Comparison of ENCODE assay signal across 1 cellular context in the genomic region with DNA sequence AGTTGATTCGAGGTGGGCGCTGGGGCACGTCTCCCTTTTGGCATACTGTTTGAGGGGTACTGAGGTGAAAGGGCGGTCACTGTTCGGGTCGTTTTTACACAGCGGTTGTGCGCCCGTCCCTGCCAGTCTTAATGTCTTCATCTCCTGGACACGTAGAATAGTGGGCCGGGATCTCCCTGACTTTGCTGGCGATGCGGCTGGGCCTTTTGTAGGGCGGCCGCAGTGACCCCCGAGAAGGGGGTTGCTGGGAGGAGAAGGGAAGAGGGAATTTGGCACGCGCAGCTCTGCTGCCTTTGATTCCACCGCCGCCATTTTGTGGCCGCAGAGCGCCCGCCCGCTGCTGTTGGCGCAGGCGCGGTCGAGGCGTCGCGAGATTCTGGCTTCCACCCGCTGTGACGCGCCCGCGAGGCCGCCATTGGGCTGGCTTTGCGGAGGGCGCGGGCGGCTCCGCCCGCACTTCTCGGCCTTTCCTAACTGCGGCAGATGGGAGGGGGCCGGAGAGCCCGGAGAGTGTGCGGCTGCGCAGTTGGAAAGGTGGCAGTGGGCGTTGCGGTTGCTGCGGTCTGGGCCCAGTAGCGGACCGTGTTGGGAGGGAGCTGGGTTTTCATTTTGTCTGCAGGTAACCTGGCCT.
A peak's percentile ranks its signal among the peaks of the same experiment; 100 is the strongest.
TF ChIP-seq lines count a peak whose summit lies in the region.

No MANE protein-coding gene starts in this region.

TF ChIP-seq in HepG2, 621 proteins besides CTCF, POLR2A, EP300 and RAD21 (continued from another document and continues in another):
- TF ChIP-seq ZNF781 (CRISPR knock-in tag; IDR thresholded peaks at IDR 0.05; ENCODE audit: borderline replicate concordance, not compliant biosample characterization) (no peak), ZSCAN9 (CRISPR knock-in tag; IDR thresholded peaks at IDR 0.05; ENCODE audit: borderline replicate concordance) (no peak; the same call in 1 of the 2 replicates), ZEB1 (IDR thresholded peaks at IDR 0.05; ENCODE audit: insufficient replicate concordance, low read depth) (no peak), SRSF9 (IDR thresholded peaks at IDR 0.05; ENCODE audit: borderline replicate concordance, insufficient read depth, low read depth, low read length, poor library complexity, severe bottlenecking) (no peak), POGZ (CRISPR knock-in tag; IDR thresholded peaks at IDR 0.05) (no peak), SNAI1 (CRISPR knock-in tag; IDR thresholded peaks at IDR 0.05; ENCODE audit: borderline replicate concordance) (no peak), HDAC6 (IDR thresholded peaks at IDR 0.05; ENCODE audit: low read depth, low read length) (0 out of 2 replicates have a peak, but pooled peaks have one; percentile 21), GATAD2A (CRISPR knock-in tag; IDR thresholded peaks at IDR 0.05) (peak; percentile 26; the same call in 1 of the 2 replicates), SRSF1 (optimal IDR thresholded peaks at IDR 0.05; ENCODE audit: low read depth, low read length) (peak; percentile 77), ZNF350 (CRISPR knock-in tag; IDR thresholded peaks at IDR 0.05; ENCODE audit: borderline replicate concordance, low read depth) (peak; percentile 45; the same call in 1 of the 2 replicates), ZNF225 (CRISPR knock-in tag; IDR thresholded peaks at IDR 0.05) (no peak; the same call in 1 of the 2 replicates), ZFP41 (CRISPR knock-in tag; IDR thresholded peaks at IDR 0.05; ENCODE audit: borderline replicate concordance) (0 out of 2 replicates have a peak, but pooled peaks have one; percentile 11), ZNF30 (CRISPR knock-in tag; IDR thresholded peaks at IDR 0.05) (no peak), ZSCAN20 (CRISPR knock-in tag; IDR thresholded peaks at IDR 0.05; ENCODE audit: borderline replicate concordance) (no peak), ZZZ3 (CRISPR knock-in tag; IDR thresholded peaks at IDR 0.05; ENCODE audit: borderline replicate concordance) (no peak), HMG20A (CRISPR knock-in tag; IDR thresholded peaks at IDR 0.05; ENCODE audit: borderline replicate concordance) (no peak), SALL1 (CRISPR knock-in tag; IDR thresholded peaks at IDR 0.05) (peak; percentile 42; the same call in 1 of the 2 replicates), REL (CRISPR knock-in tag; conservative IDR thresholded peaks at IDR 0.05) (no peak), KLF16 (CRISPR knock-in tag; IDR thresholded peaks at IDR 0.05) (no peak; a peak in 1 of 4 replicates), SP4 (CRISPR knock-in tag; IDR thresholded peaks at IDR 0.05) (no peak), ZNF772 (CRISPR knock-in tag; IDR thresholded peaks at IDR 0.05) (no peak; the same call in 1 of the 2 replicates), ZNF460 (CRISPR knock-in tag; IDR thresholded peaks at IDR 0.05; ENCODE audit: borderline replicate concordance) (no peak), ZNF343 (CRISPR knock-in tag; IDR thresholded peaks at IDR 0.05) (no peak), ZNF326 (CRISPR knock-in tag; IDR thresholded peaks at IDR 0.05; ENCODE audit: borderline replicate concordance) (no peak), PRPF4 (IDR thresholded peaks at IDR 0.05; ENCODE audit: low read depth, low read length, poor library complexity, severe bottlenecking) (no peak), MAZ (IDR thresholded peaks at IDR 0.05; ENCODE audit: borderline replicate concordance, low read depth, low read length) (peak; percentile 71; the same call in 1 of the 2 replicates), MAZ (CRISPR knock-in tag; IDR thresholded peaks at IDR 0.05; ENCODE audit: low read depth) (peak; percentile 41; the same call in 1 of the 2 replicates), ZNF501 (CRISPR knock-in tag; IDR thresholded peaks at IDR 0.05) (peak; percentile 65; the same call in 1 of the 2 replicates), ZNF124 (CRISPR knock-in tag; IDR thresholded peaks at IDR 0.05) (0 out of 2 replicates have a peak, but pooled peaks have one; percentile 1), XRCC5 (optimal IDR thresholded peaks at IDR 0.05; ENCODE audit: low read length) (no peak), ZNF709 (CRISPR knock-in tag; IDR thresholded peaks at IDR 0.05) (0 out of 2 replicates have a peak, but pooled peaks have one; percentile 53), ARHGAP35 (CRISPR knock-in tag; IDR thresholded peaks at IDR 0.05; ENCODE audit: borderline replicate concordance) (0 out of 2 replicates have a peak, but pooled peaks have one; percentile 16), CBX5 (CRISPR knock-in tag; IDR thresholded peaks at IDR 0.05; ENCODE audit: borderline replicate concordance) (peak; percentile 65; the same call in 1 of the 2 replicates), ARID2 (CRISPR knock-in tag; IDR thresholded peaks at IDR 0.05; ENCODE audit: borderline replicate concordance) (no peak), ZNF160 (CRISPR knock-in tag; IDR thresholded peaks at IDR 0.05) (no peak)
- TF ChIP-seq, protein P1, sequence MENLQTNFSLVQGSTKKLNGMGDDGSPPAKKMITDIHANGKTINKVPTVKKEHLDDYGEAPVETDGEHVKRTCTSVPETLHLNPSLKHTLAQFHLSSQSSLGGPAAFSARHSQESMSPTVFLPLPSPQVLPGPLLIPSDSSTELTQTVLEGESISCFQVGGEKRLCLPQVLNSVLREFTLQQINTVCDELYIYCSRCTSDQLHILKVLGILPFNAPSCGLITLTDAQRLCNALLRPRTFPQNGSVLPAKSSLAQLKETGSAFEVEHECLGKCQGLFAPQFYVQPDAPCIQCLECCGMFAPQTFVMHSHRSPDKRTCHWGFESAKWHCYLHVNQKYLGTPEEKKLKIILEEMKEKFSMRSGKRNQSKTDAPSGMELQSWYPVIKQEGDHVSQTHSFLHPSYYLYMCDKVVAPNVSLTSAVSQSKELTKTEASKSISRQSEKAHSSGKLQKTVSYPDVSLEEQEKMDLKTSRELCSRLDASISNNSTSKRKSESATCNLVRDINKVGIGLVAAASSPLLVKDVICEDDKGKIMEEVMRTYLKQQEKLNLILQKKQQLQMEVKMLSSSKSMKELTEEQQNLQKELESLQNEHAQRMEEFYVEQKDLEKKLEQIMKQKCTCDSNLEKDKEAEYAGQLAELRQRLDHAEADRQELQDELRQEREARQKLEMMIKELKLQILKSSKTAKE (CRISPR knock-in tag; IDR thresholded peaks at IDR 0.05; ENCODE audit: borderline replicate concordance): no peak
- TF ChIP-seq, protein P2, sequence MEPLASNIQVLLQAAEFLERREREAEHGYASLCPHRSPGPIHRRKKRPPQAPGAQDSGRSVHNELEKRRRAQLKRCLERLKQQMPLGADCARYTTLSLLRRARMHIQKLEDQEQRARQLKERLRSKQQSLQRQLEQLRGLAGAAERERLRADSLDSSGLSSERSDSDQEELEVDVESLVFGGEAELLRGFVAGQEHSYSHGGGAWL (CRISPR knock-in tag; IDR thresholded peaks at IDR 0.05): no peak; the same call in 1 of the 2 replicates
- TF ChIP-seq, protein P3, sequence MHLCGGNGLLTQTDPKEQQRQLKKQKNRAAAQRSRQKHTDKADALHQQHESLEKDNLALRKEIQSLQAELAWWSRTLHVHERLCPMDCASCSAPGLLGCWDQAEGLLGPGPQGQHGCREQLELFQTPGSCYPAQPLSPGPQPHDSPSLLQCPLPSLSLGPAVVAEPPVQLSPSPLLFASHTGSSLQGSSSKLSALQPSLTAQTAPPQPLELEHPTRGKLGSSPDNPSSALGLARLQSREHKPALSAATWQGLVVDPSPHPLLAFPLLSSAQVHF (CRISPR knock-in tag; IDR thresholded peaks at IDR 0.05): no peak
- TF ChIP-seq, protein P4, sequence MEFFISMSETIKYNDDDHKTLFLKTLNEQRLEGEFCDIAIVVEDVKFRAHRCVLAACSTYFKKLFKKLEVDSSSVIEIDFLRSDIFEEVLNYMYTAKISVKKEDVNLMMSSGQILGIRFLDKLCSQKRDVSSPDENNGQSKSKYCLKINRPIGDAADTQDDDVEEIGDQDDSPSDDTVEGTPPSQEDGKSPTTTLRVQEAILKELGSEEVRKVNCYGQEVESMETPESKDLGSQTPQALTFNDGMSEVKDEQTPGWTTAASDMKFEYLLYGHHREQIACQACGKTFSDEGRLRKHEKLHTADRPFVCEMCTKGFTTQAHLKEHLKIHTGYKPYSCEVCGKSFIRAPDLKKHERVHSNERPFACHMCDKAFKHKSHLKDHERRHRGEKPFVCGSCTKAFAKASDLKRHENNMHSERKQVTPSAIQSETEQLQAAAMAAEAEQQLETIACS (CRISPR knock-in tag; IDR thresholded peaks at IDR 0.05): no peak
- TF ChIP-seq, protein P5, sequence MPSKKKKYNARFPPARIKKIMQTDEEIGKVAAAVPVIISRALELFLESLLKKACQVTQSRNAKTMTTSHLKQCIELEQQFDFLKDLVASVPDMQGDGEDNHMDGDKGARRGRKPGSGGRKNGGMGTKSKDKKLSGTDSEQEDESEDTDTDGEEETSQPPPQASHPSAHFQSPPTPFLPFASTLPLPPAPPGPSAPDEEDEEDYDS (CRISPR knock-in tag; IDR thresholded peaks at IDR 0.05): no peak
- TF ChIP-seq, protein P6, sequence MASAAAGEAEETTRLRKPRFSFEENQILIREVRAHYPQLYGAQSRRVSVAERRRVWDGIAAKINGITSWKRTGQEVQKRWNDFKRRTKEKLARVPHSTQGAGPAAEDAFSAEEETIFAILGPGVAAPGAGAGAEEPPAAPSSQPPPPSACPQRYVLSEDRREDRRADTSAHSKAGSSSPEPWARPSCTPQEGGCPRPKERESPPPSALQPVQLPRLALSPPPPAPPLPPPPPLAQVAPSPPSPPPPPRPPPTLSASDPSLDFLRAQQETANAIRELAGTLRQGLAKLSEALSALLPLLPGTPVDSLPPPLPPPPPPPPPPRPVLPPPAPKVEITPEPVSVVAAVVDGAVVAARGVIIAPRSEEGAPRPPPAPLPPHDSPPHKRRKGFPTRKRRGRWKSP (CRISPR knock-in tag; IDR thresholded peaks at IDR 0.05): peak; percentile 63; the same call in 1 of the 2 replicates
- TF ChIP-seq, protein P7, sequence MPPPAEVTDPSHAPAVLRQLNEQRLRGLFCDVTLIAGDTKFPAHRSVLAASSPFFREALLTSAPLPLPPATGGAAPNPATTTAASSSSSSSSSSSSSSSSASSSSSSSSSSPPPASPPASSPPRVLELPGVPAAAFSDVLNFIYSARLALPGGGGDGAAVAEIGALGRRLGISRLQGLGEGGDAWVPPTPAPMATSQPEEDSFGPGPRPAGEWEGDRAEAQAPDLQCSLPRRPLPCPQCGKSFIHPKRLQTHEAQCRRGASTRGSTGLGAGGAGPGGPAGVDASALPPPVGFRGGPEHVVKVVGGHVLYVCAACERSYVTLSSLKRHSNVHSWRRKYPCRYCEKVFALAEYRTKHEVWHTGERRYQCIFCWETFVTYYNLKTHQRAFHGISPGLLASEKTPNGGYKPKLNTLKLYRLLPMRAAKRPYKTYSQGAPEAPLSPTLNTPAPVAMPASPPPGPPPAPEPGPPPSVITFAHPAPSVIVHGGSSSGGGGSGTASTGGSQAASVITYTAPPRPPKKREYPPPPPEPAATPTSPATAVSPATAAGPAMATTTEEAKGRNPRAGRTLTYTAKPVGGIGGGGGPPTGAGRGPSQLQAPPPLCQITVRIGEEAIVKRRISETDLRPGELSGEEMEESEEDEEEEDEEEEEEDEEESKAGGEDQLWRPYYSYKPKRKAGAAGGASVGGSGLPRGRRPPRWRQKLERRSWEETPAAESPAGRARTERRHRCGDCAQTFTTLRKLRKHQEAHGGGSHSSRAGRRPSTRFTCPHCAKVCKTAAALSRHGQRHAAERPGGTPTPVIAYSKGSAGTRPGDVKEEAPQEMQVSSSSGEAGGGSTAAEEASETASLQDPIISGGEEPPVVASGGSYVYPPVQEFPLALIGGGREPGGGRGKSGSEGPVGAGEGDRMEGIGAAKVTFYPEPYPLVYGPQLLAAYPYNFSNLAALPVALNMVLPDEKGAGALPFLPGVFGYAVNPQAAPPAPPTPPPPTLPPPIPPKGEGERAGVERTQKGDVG (CRISPR knock-in tag; IDR thresholded peaks at IDR 0.05; ENCODE audit: borderline replicate concordance): no peak
- TF ChIP-seq, protein P8, sequence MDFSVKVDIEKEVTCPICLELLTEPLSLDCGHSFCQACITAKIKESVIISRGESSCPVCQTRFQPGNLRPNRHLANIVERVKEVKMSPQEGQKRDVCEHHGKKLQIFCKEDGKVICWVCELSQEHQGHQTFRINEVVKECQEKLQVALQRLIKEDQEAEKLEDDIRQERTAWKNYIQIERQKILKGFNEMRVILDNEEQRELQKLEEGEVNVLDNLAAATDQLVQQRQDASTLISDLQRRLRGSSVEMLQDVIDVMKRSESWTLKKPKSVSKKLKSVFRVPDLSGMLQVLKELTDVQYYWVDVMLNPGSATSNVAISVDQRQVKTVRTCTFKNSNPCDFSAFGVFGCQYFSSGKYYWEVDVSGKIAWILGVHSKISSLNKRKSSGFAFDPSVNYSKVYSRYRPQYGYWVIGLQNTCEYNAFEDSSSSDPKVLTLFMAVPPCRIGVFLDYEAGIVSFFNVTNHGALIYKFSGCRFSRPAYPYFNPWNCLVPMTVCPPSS (IDR thresholded peaks at IDR 0.05): no peak
- TF ChIP-seq, protein P9, sequence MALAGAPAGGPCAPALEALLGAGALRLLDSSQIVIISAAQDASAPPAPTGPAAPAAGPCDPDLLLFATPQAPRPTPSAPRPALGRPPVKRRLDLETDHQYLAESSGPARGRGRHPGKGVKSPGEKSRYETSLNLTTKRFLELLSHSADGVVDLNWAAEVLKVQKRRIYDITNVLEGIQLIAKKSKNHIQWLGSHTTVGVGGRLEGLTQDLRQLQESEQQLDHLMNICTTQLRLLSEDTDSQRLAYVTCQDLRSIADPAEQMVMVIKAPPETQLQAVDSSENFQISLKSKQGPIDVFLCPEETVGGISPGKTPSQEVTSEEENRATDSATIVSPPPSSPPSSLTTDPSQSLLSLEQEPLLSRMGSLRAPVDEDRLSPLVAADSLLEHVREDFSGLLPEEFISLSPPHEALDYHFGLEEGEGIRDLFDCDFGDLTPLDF (CRISPR knock-in tag; IDR thresholded peaks at IDR 0.05): 0 out of 2 replicates have a peak, but pooled peaks have one; percentile 33
- TF ChIP-seq, protein P10, sequence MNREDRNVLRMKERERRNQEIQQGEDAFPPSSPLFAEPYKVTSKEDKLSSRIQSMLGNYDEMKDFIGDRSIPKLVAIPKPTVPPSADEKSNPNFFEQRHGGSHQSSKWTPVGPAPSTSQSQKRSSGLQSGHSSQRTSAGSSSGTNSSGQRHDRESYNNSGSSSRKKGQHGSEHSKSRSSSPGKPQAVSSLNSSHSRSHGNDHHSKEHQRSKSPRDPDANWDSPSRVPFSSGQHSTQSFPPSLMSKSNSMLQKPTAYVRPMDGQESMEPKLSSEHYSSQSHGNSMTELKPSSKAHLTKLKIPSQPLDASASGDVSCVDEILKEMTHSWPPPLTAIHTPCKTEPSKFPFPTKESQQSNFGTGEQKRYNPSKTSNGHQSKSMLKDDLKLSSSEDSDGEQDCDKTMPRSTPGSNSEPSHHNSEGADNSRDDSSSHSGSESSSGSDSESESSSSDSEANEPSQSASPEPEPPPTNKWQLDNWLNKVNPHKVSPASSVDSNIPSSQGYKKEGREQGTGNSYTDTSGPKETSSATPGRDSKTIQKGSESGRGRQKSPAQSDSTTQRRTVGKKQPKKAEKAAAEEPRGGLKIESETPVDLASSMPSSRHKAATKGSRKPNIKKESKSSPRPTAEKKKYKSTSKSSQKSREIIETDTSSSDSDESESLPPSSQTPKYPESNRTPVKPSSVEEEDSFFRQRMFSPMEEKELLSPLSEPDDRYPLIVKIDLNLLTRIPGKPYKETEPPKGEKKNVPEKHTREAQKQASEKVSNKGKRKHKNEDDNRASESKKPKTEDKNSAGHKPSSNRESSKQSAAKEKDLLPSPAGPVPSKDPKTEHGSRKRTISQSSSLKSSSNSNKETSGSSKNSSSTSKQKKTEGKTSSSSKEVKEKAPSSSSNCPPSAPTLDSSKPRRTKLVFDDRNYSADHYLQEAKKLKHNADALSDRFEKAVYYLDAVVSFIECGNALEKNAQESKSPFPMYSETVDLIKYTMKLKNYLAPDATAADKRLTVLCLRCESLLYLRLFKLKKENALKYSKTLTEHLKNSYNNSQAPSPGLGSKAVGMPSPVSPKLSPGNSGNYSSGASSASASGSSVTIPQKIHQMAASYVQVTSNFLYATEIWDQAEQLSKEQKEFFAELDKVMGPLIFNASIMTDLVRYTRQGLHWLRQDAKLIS (CRISPR knock-in tag; IDR thresholded peaks at IDR 0.05): peak; percentile 81; the same call in 1 of the 2 replicates
